ENCODE assay signal across 39 cellular contexts in the genomic region with DNA sequence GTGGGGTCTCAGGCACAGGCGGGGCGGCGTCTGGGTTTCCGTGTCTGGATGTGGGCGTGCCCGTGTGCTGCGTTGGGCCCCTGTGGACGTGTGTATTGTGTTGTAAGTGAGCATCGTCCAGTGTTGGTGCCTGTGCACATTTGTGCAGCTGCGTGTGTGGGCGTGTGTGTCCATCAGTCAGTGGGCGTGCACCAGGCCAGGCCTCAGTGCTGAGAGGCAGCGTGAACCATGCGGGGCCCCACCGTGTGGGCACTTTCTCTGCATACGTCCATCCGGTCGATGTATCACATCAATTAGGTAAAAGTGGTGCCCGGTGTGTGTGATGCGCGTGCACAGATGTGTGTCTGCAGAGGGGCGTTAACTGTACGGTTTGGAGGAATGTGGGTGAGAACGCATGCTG. TPM values are rescaled to one million over a fixed set of nuclear protein-coding genes. Genes with fewer than 3 reads are reported as not detected.
"Had no signal": no experiment of that assay in that cellular context is flagged by ENCODE, and none has a peak within 500 bp of the region (broad histone marks: within the 10 kb centered on the region; RNA-seq: fewer than 3 reads in every experiment).

No MANE protein-coding gene starts in this region.

- H3K9me3 ChIP-seq: adrenal gland, body of pancreas, breast epithelium, Peyer's patch had no signal

- H3K4me3 ChIP-seq: adrenal gland, body of pancreas, breast epithelium, Peyer's patch had no signal

- H3K27ac ChIP-seq: adrenal gland, body of pancreas, breast epithelium, Peyer's patch, VCaP had no signal

- H3K27me3 Mint-ChIP-seq: activated B cell treated with CpG ODN at 0.5 μM for 24 hours had no signal

- H3K27ac Mint-ChIP-seq: activated B cell treated with CpG ODN at 0.5 μM for 24 hours; activated CD4-positive, alpha-beta memory T cell treated with anti-CD3 and anti-CD28 coated beads for 36 hours; activated naive CD4-positive, alpha-beta T cell treated with anti-CD3 and anti-CD28 coated beads for 36 hours; activated naive CD4-positive, alpha-beta T cell treated with anti-CD3 and anti-CD28 coated beads, Interleukin-2, amount 50 U/mL, for 72 hours; activated T-helper 1 cell treated with anti-CD3 and anti-CD28 coated beads, Interleukin-12 subunit alpha, Interleukin-12 subunit beta, Interleukin-2, Interleukin-4 antibody, amounts not matched to agents 30 ng/mL and 10 ng/mL and 1 ng/mL, durations not matched to agents 14 hours and 24 hours and 36 hours had no signal

- ATAC-seq: activated naive CD4-positive, alpha-beta T cell treated with anti-CD3 and anti-CD28 coated beads, Interleukin-2, amount 50 U/mL, for 72 hours; activated T-cell treated with anti-CD3 and anti-CD28 coated beads, Interleukin-2, amount 50 U/mL, for 4 hours; body of pancreas; PC-3 had no signal

- H3K27me3 ChIP-seq: body of pancreas, breast epithelium, Peyer's patch had no signal

- H3K36me3 ChIP-seq: adrenal gland, breast epithelium had no signal

- FAIRE-seq: astrocyte had no signal

- DNase-seq: activated B cell treated with CpG ODN at 0.5 μM for 24 hours; activated CD4-positive, alpha-beta memory T cell treated with anti-CD3 and anti-CD28 coated beads for 36 hours; activated CD4-positive, alpha-beta T cell treated with anti-CD3 and anti-CD28 coated beads for 4 hours; activated CD4-positive, alpha-beta T cell treated with anti-CD3 and anti-CD28 coated beads, Interleukin-2, amount 50 U/mL, for 1 hour; activated CD4-positive, CD25-positive, alpha-beta regulatory T cell treated with anti-CD3 and anti-CD28 coated beads, Interleukin-2, amount 50 U/mL, for 72 hours; activated CD8-positive, alpha-beta memory T cell treated with anti-CD3 and anti-CD28 coated beads, Interleukin-2, amount 50 U/mL, for 4 hours; activated gamma-delta T cell treated with Interleukin-2 at 50 U/mL for 16 hours; activated naive CD4-positive, alpha-beta T cell treated with anti-CD3 and anti-CD28 coated beads for 36 hours; activated T-cell treated with anti-CD3 and anti-CD28 coated beads for 4 hours; activated T-cell treated with anti-CD3 and anti-CD28 coated beads, Interleukin-2, amount 50 U/mL, for 4 hours; adrenal gland; body of pancreas; caudate nucleus; MM.1S; MV-4-11; NCI-H1092; NCI-H1436 treated with DMSO at 0.1 percent for 48 hours; NCI-H1694 treated with DMSO at 0.1 percent for 48 hours; NCI-H2029 treated with DMSO at 0.1 percent for 48 hours; NCI-H2107; NCI-H2171; NCI-H510A; NCI-H526; NCI-H748 treated with DMSO at 0.1 percent for 48 hours; NK-92 treated with Interleukin-12 subunit alpha and Interleukin-12 subunit beta, amount 100 ng/mL, for 24 hours; PC-3; Peyer's patch; RPMI8226; SW 1271; T-helper 1 cell; T-helper 2 cell; T-helper 9 cell had no signal

- H3K9me3 Mint-ChIP-seq: activated B cell treated with CpG ODN at 0.5 μM for 24 hours; activated CD4-positive, alpha-beta memory T cell treated with anti-CD3 and anti-CD28 coated beads for 36 hours; activated naive CD4-positive, alpha-beta T cell treated with anti-CD3 and anti-CD28 coated beads for 36 hours; activated naive CD4-positive, alpha-beta T cell treated with anti-CD3 and anti-CD28 coated beads, Interleukin-2, amount 50 U/mL, for 72 hours; activated T-cell treated with anti-CD3 and anti-CD28 coated beads, Interleukin-2, amount 50 U/mL, for 4 hours; activated T-helper 1 cell treated with anti-CD3 and anti-CD28 coated beads, Interleukin-12 subunit alpha, Interleukin-12 subunit beta, Interleukin-2, Interleukin-4 antibody, amounts not matched to agents 30 ng/mL and 10 ng/mL and 1 ng/mL, durations not matched to agents 14 hours and 24 hours and 36 hours had no signal

- H3K4me3 Mint-ChIP-seq: activated B cell treated with CpG ODN at 0.5 μM for 24 hours; activated CD4-positive, alpha-beta memory T cell treated with anti-CD3 and anti-CD28 coated beads for 36 hours; activated naive CD4-positive, alpha-beta T cell treated with anti-CD3 and anti-CD28 coated beads for 36 hours; activated T-cell treated with anti-CD3 and anti-CD28 coated beads, Interleukin-2, amount 50 U/mL, for 4 hours; activated T-helper 1 cell treated with anti-CD3 and anti-CD28 coated beads, Interleukin-12 subunit alpha, Interleukin-12 subunit beta, Interleukin-2, Interleukin-4 antibody, amounts not matched to agents 30 ng/mL and 10 ng/mL and 1 ng/mL, durations not matched to agents 14 hours and 24 hours and 36 hours had no signal

RNA-seq across cellular contexts. Expression of gene RNF223, which starts 29.7 kb away (rescaled TPM):
- total RNA-seq: activated B cell treated with CpG ODN at 0.5 μM for 24 hours; activated CD4-positive, alpha-beta memory T cell treated with anti-CD3 and anti-CD28 coated beads for 36 hours; activated naive CD4-positive, alpha-beta T cell treated with anti-CD3 and anti-CD28 coated beads for 36 hours; activated naive CD4-positive, alpha-beta T cell treated with anti-CD3 and anti-CD28 coated beads, Interleukin-2, amount 50 U/mL, for 72 hours; adrenal gland; chondrocyte; LHCN-M2 had no signal
